Comparison of ENCODE assay signal across 6 cellular contexts in the genomic region with DNA sequence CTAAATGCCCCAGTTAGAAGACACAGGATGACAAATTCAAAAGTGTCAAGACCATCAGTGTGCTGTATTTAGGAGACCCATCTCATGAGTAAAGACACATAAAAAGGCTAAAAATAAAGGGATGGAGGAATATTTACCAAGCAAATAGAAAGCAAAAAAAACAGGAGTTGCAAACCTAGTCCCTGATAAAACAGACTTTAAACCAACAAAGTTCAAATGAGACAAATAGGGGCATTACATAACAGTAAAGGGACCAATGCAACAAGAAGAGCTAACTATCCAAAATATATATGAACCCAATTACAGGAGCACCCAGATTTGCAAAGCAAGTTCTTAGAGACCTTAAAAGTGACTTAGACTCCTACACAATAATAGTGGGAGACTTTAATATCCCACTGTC.
"Had no signal": no experiment of that assay in that cellular context is flagged by ENCODE, and none has a peak within 500 bp of the region (broad histone marks: within the 10 kb centered on the region; RNA-seq: fewer than 3 reads in every experiment).

No MANE protein-coding gene starts in this region.

- H3K4me3 ChIP-seq: K562 had no signal

- DNase-seq: IMR-90, KBM-7, KG1 had no signal

- FAIRE-seq: HTR-8/SVneo, K562 had no signal

- H3K27ac ChIP-seq: HL-60 had no signal

- ATAC-seq: K562 had no signal
